In the genomic region with DNA sequence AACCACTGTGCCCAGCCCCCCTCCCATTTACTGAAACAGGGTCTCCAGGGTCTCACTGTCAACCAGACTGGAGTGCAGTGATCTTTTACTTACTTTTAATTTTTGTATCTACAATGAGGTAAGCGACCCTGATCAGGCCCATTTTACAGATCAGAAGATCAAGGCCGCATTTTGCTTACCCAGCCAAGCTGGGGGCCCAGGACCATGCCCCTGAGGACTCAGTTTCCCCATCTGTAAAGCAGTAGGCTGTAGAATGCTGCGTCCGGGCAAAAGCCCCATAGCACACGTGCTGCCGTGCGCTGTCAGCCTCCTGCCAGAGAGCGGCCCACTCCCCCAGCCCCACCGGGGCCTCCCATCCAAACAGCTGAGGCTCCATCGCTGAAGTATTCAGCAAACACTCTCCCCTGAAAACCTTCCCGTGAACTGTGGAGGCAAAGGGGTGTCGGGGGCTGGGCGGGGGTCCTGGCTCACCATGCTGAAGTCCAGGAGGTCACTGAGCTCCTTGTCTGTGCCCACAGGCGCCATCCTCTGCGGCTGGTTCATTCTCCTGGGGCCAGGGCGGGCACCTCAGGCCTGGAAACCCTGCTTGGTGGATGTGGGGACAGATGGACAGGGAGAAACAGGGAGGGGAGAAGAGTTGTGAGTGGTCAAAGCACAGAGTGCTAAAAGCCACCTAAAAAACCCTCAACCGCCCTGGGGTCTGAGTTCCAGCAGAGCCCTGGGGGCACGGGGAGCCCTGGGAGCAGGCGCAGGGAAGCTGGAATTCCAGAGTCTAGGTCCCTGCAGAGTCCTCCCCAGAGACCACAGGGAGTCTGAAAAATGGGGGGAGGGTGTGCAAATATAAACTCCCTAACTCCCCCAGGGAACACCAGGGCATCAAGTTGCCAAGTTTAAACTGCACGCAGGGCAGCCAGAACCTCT, we compare ENCODE assay signal across 1 cellular context.
TF ChIP-seq lines count a peak whose summit lies in the region.

No MANE protein-coding gene starts in this region.

TF ChIP-seq in neural cell, 6 proteins besides CTCF, POLR2A, EP300 and RAD21 (continued from another document):
- TF ChIP-seq, protein P1, sequence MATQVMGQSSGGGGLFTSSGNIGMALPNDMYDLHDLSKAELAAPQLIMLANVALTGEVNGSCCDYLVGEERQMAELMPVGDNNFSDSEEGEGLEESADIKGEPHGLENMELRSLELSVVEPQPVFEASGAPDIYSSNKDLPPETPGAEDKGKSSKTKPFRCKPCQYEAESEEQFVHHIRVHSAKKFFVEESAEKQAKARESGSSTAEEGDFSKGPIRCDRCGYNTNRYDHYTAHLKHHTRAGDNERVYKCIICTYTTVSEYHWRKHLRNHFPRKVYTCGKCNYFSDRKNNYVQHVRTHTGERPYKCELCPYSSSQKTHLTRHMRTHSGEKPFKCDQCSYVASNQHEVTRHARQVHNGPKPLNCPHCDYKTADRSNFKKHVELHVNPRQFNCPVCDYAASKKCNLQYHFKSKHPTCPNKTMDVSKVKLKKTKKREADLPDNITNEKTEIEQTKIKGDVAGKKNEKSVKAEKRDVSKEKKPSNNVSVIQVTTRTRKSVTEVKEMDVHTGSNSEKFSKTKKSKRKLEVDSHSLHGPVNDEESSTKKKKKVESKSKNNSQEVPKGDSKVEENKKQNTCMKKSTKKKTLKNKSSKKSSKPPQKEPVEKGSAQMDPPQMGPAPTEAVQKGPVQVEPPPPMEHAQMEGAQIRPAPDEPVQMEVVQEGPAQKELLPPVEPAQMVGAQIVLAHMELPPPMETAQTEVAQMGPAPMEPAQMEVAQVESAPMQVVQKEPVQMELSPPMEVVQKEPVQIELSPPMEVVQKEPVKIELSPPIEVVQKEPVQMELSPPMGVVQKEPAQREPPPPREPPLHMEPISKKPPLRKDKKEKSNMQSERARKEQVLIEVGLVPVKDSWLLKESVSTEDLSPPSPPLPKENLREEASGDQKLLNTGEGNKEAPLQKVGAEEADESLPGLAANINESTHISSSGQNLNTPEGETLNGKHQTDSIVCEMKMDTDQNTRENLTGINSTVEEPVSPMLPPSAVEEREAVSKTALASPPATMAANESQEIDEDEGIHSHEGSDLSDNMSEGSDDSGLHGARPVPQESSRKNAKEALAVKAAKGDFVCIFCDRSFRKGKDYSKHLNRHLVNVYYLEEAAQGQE (IDR thresholded peaks at IDR 0.05; ENCODE audit: borderline replicate concordance) = no peak
- TF ChIP-seq SMC3 (conservative IDR thresholded peaks at IDR 0.05; ENCODE audit: poor library complexity) (no peak), POLR2AphosphoS5 (IDR thresholded peaks at IDR 0.05) (no peak)
